Comparison of ENCODE assay signal across 8 cellular contexts in the genomic region with DNA sequence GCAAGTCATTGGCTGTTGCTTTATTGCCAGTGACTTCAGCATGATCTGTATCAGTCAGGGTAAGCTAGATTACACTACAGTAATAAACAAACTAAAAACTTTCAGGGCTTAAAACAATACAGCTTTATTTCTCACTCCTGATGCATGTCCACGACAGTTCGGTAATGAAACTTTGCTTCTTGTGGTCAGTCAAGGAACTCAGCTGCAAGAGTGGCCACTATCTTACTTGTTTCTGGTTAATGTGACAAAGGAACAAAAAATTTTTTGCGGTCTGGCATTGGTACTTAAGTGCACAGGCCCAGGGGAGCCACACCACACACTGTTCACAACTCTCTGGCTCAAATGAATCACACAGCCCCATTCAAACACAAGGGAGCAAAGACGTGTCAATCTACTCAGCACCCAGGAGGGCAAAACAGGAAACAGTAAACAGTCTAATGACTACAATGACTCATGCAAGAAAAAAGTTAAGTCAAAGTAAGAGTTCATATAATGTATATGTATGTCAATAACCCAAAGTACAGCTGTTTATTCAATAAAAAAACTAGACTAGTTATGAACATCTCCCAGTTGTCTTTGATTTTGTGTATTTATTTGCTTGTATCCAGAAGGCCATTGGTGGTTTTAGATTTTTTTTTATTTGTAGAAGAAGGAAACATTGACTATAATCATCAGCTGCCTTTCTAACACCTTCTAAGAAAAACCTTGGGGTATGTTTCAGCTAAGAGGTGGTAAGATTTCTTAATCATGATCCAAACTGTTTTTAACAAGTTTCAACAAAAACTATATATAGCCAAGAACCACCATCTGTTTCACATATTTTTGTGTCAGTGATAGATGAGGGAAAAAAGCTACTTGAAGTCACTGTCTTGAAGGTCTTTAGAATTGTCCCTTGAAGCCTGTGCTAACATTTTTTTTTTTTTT.
DNase-seq lines count a peak whose midpoint lies in the region; ATAC-seq, FAIRE-seq and TF ChIP-seq lines count a peak whose summit lies in the region.

No MANE protein-coding gene starts in this region.

- WGBS in lung, 2 donors, result 55 to 76% methylated on average over 4 of the region's 4 CpGs
- WGBS in stomach, 5 donors, result 35 to 44% (median 42%) methylated on average over 4 of the region's 4 CpGs

- TF ChIP-seq POLR2A in stomach (IDR thresholded peaks at IDR 0.05), result no peak

- H3K27me3 Mint-ChIP-seq in activated naive CD8-positive, alpha-beta T cell treated with anti-CD3 and anti-CD28 coated beads for 36 hours, result peaks cover 20% of the 10 kb centered on the region

- no peaks in the 10 kb centered on the region for H3K9me3 Mint-ChIP-seq in activated naive CD8-positive, alpha-beta T cell treated with anti-CD3 and anti-CD28 coated beads for 36 hours

- no peak overlapping the region for H3K4me3 ChIP-seq in lung
- H3K4me3 ChIP-seq in stomach, result no peak overlapping the region

- DNase-seq in GM18507 (ENCODE audit: extremely low spot score, insufficient read length, low read depth) (peak; percentile 32), NCI-H446 treated with DMSO at 0.1 percent for 48 hours (lab: John Stamatoyannopoulos, UW) (peak; percentile 74), lung (ENCODE audit: low spot score) (no peak), stomach (peak; percentile 26), left lobe of liver (ENCODE audit: low spot score) (no peak), cerebellar nuclear complex (lab: John Stamatoyannopoulos, UW) (no peak)
- DNase-seq in activated naive CD8-positive, alpha-beta T cell treated with anti-CD3 and anti-CD28 coated beads for 36 hours, result peak; percentile 58

- H3K4me1 Mint-ChIP-seq in activated naive CD8-positive, alpha-beta T cell treated with anti-CD3 and anti-CD28 coated beads for 36 hours, result peaks cover 32% of the 10 kb centered on the region

- intact Hi-C loops in stomach (cut with DNase I; ENCODE audit: low total_unique reads), result no loop called here

- ATAC-seq in HG02571 (IDR thresholded peaks at IDR 0.05; ENCODE audit: unreplicated experiment), result peak; percentile 99
- peak; percentile 41 for ATAC-seq in lung (ENCODE audit: insufficient read depth, low FRiP score)
- ATAC-seq in left lobe of liver, result no peak

- peak; percentile 99 for FAIRE-seq in GM18507 (lab: Jason Lieb, UNC)

- no peak for TF ChIP-seq EP300 in stomach (IDR thresholded peaks at IDR 0.05)

- H3K9me3 ChIP-seq in lung (ENCODE audit: control insufficient read depth in 2 of 2, insufficient read depth in 1 of 2, low read length in 1 of 2) (no peaks in the 10 kb centered on the region), stomach (no peaks in the 10 kb centered on the region)

- H3K27ac ChIP-seq in lung (ENCODE audit: low read depth in 1 of 2, low read length in 1 of 2) (no peak overlapping the region), stomach (peak overlapping the region in 2 of 5 donors; percentile 27 to 35)

- TF ChIP-seq CTCF in lung (IDR thresholded peaks at IDR 0.05; ENCODE audit: control extremely low read depth, extremely low read depth) (no peak), stomach (IDR thresholded peaks at IDR 0.05) (no peak)

- H3K27me3 ChIP-seq in lung (ENCODE audit: control insufficient read depth, insufficient read depth), result no peaks in the 10 kb centered on the region
- no peaks in the 10 kb centered on the region for H3K27me3 ChIP-seq in stomach

- peak overlapping the region; percentile 90 for H3K27ac Mint-ChIP-seq in activated naive CD8-positive, alpha-beta T cell treated with anti-CD3 and anti-CD28 coated beads for 36 hours

- H3K4me1 ChIP-seq in lung (ENCODE audit: control insufficient read depth in 2 of 2, insufficient read depth in 2 of 2, low read length in 2 of 2) (no peaks in the 10 kb centered on the region), stomach (peaks cover 0 to 8% (median 0%) of the 10 kb centered on the region in 4 donors)

- H3K4me3 Mint-ChIP-seq in activated naive CD8-positive, alpha-beta T cell treated with anti-CD3 and anti-CD28 coated beads for 36 hours, result peak overlapping the region; percentile 29

- peaks cover 5% of the 10 kb centered on the region for H3K36me3 Mint-ChIP-seq in activated naive CD8-positive, alpha-beta T cell treated with anti-CD3 and anti-CD28 coated beads for 36 hours

- no peaks in the 10 kb centered on the region for H3K36me3 ChIP-seq in lung (ENCODE audit: control insufficient read depth in 2 of 2, insufficient read depth in 2 of 2, low read length in 2 of 2)
- no peaks in the 10 kb centered on the region for H3K36me3 ChIP-seq in stomach

Comparison
In these comparisons a context has a peak if more than half of its experiments do, and no peak if none do; other contexts are left out.
1. DNase-seq: peak in GM18507 (single experiment), NCI-H446 treated with DMSO at 0.1 percent for 48 hours (single experiment), activated naive CD8-positive, alpha-beta T cell treated with anti-CD3 and anti-CD28 coated beads for 36 hours (single experiment) and stomach (single experiment); none in lung (single experiment), left lobe of liver (single experiment) and cerebellar nuclear complex (0 of 2).